ENCODE assay signal across 1 cellular context in genomic region chr4:173235050-173235449, GRCh38.
TF ChIP-seq lines count a peak whose summit lies in the region.

No MANE protein-coding gene starts in this region.

TF ChIP-seq in H1, 55 proteins besides CTCF, POLR2A, EP300 and RAD21 (continued from another document):
- TF ChIP-seq, protein P1, sequence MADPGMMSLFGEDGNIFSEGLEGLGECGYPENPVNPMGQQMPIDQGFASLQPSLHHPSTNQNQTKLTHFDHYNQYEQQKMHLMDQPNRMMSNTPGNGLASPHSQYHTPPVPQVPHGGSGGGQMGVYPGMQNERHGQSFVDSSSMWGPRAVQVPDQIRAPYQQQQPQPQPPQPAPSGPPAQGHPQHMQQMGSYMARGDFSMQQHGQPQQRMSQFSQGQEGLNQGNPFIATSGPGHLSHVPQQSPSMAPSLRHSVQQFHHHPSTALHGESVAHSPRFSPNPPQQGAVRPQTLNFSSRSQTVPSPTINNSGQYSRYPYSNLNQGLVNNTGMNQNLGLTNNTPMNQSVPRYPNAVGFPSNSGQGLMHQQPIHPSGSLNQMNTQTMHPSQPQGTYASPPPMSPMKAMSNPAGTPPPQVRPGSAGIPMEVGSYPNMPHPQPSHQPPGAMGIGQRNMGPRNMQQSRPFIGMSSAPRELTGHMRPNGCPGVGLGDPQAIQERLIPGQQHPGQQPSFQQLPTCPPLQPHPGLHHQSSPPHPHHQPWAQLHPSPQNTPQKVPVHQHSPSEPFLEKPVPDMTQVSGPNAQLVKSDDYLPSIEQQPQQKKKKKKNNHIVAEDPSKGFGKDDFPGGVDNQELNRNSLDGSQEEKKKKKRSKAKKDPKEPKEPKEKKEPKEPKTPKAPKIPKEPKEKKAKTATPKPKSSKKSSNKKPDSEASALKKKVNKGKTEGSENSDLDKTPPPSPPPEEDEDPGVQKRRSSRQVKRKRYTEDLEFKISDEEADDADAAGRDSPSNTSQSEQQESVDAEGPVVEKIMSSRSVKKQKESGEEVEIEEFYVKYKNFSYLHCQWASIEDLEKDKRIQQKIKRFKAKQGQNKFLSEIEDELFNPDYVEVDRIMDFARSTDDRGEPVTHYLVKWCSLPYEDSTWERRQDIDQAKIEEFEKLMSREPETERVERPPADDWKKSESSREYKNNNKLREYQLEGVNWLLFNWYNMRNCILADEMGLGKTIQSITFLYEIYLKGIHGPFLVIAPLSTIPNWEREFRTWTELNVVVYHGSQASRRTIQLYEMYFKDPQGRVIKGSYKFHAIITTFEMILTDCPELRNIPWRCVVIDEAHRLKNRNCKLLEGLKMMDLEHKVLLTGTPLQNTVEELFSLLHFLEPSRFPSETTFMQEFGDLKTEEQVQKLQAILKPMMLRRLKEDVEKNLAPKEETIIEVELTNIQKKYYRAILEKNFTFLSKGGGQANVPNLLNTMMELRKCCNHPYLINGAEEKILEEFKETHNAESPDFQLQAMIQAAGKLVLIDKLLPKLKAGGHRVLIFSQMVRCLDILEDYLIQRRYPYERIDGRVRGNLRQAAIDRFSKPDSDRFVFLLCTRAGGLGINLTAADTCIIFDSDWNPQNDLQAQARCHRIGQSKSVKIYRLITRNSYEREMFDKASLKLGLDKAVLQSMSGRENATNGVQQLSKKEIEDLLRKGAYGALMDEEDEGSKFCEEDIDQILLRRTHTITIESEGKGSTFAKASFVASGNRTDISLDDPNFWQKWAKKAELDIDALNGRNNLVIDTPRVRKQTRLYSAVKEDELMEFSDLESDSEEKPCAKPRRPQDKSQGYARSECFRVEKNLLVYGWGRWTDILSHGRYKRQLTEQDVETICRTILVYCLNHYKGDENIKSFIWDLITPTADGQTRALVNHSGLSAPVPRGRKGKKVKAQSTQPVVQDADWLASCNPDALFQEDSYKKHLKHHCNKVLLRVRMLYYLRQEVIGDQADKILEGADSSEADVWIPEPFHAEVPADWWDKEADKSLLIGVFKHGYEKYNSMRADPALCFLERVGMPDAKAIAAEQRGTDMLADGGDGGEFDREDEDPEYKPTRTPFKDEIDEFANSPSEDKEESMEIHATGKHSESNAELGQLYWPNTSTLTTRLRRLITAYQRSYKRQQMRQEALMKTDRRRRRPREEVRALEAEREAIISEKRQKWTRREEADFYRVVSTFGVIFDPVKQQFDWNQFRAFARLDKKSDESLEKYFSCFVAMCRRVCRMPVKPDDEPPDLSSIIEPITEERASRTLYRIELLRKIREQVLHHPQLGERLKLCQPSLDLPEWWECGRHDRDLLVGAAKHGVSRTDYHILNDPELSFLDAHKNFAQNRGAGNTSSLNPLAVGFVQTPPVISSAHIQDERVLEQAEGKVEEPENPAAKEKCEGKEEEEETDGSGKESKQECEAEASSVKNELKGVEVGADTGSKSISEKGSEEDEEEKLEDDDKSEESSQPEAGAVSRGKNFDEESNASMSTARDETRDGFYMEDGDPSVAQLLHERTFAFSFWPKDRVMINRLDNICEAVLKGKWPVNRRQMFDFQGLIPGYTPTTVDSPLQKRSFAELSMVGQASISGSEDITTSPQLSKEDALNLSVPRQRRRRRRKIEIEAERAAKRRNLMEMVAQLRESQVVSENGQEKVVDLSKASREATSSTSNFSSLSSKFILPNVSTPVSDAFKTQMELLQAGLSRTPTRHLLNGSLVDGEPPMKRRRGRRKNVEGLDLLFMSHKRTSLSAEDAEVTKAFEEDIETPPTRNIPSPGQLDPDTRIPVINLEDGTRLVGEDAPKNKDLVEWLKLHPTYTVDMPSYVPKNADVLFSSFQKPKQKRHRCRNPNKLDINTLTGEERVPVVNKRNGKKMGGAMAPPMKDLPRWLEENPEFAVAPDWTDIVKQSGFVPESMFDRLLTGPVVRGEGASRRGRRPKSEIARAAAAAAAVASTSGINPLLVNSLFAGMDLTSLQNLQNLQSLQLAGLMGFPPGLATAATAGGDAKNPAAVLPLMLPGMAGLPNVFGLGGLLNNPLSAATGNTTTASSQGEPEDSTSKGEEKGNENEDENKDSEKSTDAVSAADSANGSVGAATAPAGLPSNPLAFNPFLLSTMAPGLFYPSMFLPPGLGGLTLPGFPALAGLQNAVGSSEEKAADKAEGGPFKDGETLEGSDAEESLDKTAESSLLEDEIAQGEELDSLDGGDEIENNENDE (IDR thresholded peaks at IDR 0.05; ENCODE audit: insufficient replicate concordance, low read length): no peak
- TF ChIP-seq RFX5 (IDR thresholded peaks at IDR 0.05; ENCODE audit: borderline replicate concordance, low read depth, low read length) (no peak), SUZ12 (IDR thresholded peaks at IDR 0.05; ENCODE audit: low read length) (no peak), BRCA1 (IDR thresholded peaks at IDR 0.05; ENCODE audit: low read depth, low read length) (no peak), RNF2 (IDR thresholded peaks at IDR 0.05; ENCODE audit: borderline replicate concordance, low read depth, low read length, missing control alignments, poor library complexity, severe bottlenecking) (no peak), USF2 (IDR thresholded peaks at IDR 0.05; ENCODE audit: low read length) (no peak), EGR1 (IDR thresholded peaks at IDR 0.05; ENCODE audit: borderline replicate concordance, low read depth, low read length) (no peak), TAF1 (IDR thresholded peaks at IDR 0.05; ENCODE audit: low read depth, low read length) (no peak), TAF7 (optimal IDR thresholded peaks at IDR 0.05; ENCODE audit: borderline replicate concordance, low read depth, low read length) (no peak), MAFK (IDR thresholded peaks at IDR 0.05; ENCODE audit: low read depth, low read length) (no peak), CHD1 (IDR thresholded peaks at IDR 0.05; ENCODE audit: low read depth, low read length) (no peak), HDAC2 (IDR thresholded peaks at IDR 0.05; ENCODE audit: borderline replicate concordance in 1 of 2, low read depth in 2 of 2, low read length in 2 of 2) (no peak), CREB1 (IDR thresholded peaks at IDR 0.05) (no peak), ATF2 (IDR thresholded peaks at IDR 0.05; ENCODE audit: low read length) (no peak)
